9 cellular contexts compared by ENCODE assay signal in the genomic region with DNA sequence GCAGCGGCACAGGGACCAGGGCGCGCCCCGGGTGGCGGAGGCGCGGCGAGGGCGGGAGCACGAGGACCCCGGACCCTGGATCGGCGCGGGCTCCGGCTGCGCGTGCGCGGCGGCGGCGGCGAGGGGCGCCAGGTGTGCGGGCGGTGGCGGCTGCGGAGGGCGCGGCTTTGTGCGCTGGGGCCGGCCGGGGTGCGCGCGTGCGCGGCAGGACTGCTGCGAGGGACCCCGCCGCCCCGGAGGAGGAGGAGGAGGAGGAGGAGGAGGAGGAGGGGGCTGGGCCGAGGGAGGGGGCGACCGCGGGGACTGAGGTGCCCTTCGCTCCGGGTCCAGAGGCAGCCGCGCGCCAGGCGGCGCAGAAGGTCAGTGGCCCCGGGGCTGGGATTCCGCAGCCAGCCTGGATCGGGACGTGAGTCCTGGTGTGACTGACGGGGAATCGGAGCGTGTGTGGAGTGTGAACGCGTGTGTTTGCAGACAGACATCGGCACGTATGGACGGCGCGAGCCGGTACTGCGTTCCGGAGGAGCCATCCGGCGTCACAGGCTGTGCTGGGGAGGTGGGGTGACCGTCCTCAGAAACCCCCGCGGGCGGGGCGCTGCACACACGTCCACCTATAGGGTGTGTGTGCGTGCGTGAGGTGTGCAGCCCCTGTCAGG. TPM values are rescaled to one million over a fixed set of nuclear protein-coding genes. Genes with fewer than 3 reads are reported as not detected.
DNase-seq lines count a peak whose midpoint lies in the region; ATAC-seq and TF ChIP-seq lines count a peak whose summit lies in the region.
"Had no signal": no experiment of that assay in that cellular context is flagged by ENCODE, and none has a peak within 500 bp of the region (broad histone marks: within the 10 kb centered on the region; RNA-seq: fewer than 3 reads in every experiment).

No MANE protein-coding gene starts in this region.

- H3K4me1 ChIP-seq in iPS-15b (ENCODE audit: control insufficient read depth, insufficient read depth, low read length) (no peaks in the 10 kb centered on the region), stomach smooth muscle (ENCODE audit: control insufficient read depth, insufficient read depth, low read length) (peaks cover 3% of the 10 kb centered on the region)

- no peaks in the 10 kb centered on the region for H3K36me3 ChIP-seq in iPS-15b (ENCODE audit: control insufficient read depth, insufficient read depth, low read length)
- H3K36me3 ChIP-seq in stomach smooth muscle (ENCODE audit: control insufficient read depth in 2 of 2, insufficient read depth in 2 of 2, low read length in 2 of 2) = no peaks in the 10 kb centered on the region

- peak; percentile 27 for DNase-seq in activated naive CD4-positive, alpha-beta T cell treated with Interleukin-2 at 50 U/mL for 16 hours
- no peak for DNase-seq in activated naive CD4-positive, alpha-beta T cell (lab: John Stamatoyannopoulos, UW)
- DNase-seq in mucosa of gallbladder (ENCODE audit: low spot score) = no peak

- ATAC-seq in SK-N-SH treated with all-trans-retinoic acid at 6 μM for 48 hours (peak; percentile 43), GM19397 (IDR thresholded peaks at IDR 0.05; ENCODE audit: unreplicated experiment) (no peak), HG03196 (IDR thresholded peaks at IDR 0.05; ENCODE audit: unreplicated experiment) (no peak)

- peak overlapping the region; percentile 80 for H3K4me3 ChIP-seq in iPS-15b (ENCODE audit: low read depth, low read length)
- H3K4me3 ChIP-seq in stomach smooth muscle (ENCODE audit: low read length in 2 of 2) = peak overlapping the region; percentile 29 to 53
- H3K4me3 ChIP-seq: lung had no signal

- H3K9ac ChIP-seq in iPS-15b (ENCODE audit: low read depth, low read length) = no peak overlapping the region
- H3K9ac ChIP-seq in stomach smooth muscle (ENCODE audit: low read length in 2 of 2) = no peak overlapping the region

- H3K9me3 ChIP-seq in iPS-15b (ENCODE audit: control insufficient read depth, insufficient read depth, low read length) = no peaks in the 10 kb centered on the region
- H3K9me3 ChIP-seq in stomach smooth muscle (ENCODE audit: control insufficient read depth in 2 of 2, low read length in 2 of 2) = no peaks in the 10 kb centered on the region

- H3K27ac ChIP-seq in stomach smooth muscle (ENCODE audit: low read length) = no peak overlapping the region

- H3K27me3 ChIP-seq in iPS-15b (ENCODE audit: control insufficient read depth, insufficient read depth, low read length) (no peaks in the 10 kb centered on the region), stomach smooth muscle (ENCODE audit: control insufficient read depth in 1 of 2, insufficient read depth in 2 of 2, low read length in 2 of 2) (peaks cover 30 to 33% of the 10 kb centered on the region in 2 donors)

TF ChIP-seq in SK-N-SH treated with all-trans-retinoic acid at 6 μM for 48 hours, 23 proteins besides CTCF, POLR2A, EP300 and RAD21:
- TF ChIP-seq BACH2 (CRISPR knock-in tag; IDR thresholded peaks at IDR 0.05; ENCODE audit: borderline replicate concordance) (no peak), ZNF565 (CRISPR knock-in tag; conservative IDR thresholded peaks at IDR 0.05; ENCODE audit: low read depth) (no peak), ARNTL (CRISPR knock-in tag; IDR thresholded peaks at IDR 0.05; ENCODE audit: borderline replicate concordance, low read depth) (no peak), SNAI2 (CRISPR knock-in tag; IDR thresholded peaks at IDR 0.05) (no peak), TOX (CRISPR knock-in tag; IDR thresholded peaks at IDR 0.05; ENCODE audit: borderline replicate concordance) (no peak), ZFP3 (CRISPR knock-in tag; IDR thresholded peaks at IDR 0.05) (no peak), TCF4 (CRISPR knock-in tag; IDR thresholded peaks at IDR 0.05; ENCODE audit: borderline replicate concordance) (no peak), CSDC2 (CRISPR knock-in tag; IDR thresholded peaks at IDR 0.05) (no peak), ZNF8 (CRISPR knock-in tag; IDR thresholded peaks at IDR 0.05) (no peak)
- TF ChIP-seq, protein P1, sequence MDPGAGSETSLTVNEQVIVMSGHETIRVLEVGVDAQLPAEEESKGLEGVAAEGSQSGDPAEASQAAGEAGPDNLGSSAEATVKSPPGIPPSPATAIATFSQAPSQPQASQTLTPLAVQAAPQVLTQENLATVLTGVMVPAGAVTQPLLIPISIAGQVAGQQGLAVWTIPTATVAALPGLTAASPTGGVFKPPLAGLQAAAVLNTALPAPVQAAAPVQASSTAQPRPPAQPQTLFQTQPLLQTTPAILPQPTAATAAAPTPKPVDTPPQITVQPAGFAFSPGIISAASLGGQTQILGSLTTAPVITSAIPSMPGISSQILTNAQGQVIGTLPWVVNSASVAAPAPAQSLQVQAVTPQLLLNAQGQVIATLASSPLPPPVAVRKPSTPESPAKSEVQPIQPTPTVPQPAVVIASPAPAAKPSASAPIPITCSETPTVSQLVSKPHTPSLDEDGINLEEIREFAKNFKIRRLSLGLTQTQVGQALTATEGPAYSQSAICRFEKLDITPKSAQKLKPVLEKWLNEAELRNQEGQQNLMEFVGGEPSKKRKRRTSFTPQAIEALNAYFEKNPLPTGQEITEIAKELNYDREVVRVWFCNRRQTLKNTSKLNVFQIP (CRISPR knock-in tag; IDR thresholded peaks at IDR 0.05; ENCODE audit: borderline replicate concordance, low read depth) = no peak
- TF ChIP-seq, protein P2, sequence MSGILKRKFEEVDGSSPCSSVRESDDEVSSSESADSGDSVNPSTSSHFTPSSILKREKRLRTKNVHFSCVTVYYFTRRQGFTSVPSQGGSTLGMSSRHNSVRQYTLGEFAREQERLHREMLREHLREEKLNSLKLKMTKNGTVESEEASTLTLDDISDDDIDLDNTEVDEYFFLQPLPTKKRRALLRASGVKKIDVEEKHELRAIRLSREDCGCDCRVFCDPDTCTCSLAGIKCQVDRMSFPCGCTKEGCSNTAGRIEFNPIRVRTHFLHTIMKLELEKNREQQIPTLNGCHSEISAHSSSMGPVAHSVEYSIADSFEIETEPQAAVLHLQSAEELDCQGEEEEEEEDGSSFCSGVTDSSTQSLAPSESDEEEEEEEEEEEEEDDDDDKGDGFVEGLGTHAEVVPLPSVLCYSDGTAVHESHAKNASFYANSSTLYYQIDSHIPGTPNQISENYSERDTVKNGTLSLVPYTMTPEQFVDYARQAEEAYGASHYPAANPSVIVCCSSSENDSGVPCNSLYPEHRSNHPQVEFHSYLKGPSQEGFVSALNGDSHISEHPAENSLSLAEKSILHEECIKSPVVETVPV (CRISPR knock-in tag; IDR thresholded peaks at IDR 0.05) = no peak
- TF ChIP-seq, protein P3, sequence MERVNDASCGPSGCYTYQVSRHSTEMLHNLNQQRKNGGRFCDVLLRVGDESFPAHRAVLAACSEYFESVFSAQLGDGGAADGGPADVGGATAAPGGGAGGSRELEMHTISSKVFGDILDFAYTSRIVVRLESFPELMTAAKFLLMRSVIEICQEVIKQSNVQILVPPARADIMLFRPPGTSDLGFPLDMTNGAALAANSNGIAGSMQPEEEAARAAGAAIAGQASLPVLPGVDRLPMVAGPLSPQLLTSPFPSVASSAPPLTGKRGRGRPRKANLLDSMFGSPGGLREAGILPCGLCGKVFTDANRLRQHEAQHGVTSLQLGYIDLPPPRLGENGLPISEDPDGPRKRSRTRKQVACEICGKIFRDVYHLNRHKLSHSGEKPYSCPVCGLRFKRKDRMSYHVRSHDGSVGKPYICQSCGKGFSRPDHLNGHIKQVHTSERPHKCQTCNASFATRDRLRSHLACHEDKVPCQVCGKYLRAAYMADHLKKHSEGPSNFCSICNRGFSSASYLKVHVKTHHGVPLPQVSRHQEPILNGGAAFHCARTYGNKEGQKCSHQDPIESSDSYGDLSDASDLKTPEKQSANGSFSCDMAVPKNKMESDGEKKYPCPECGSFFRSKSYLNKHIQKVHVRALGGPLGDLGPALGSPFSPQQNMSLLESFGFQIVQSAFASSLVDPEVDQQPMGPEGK (CRISPR knock-in tag; IDR thresholded peaks at IDR 0.05; ENCODE audit: borderline replicate concordance) = no peak

RNA-seq across cellular contexts. Expression of a gene that starts 19.5 kb away (rescaled TPM):
- 32.8 TPM for total RNA-seq in mucosa of gallbladder

RNA-seq across cellular contexts. Expression of a gene that starts 27.3 kb away (rescaled TPM):
- total RNA-seq in mucosa of gallbladder = 0.14 TPM
